In the genomic region with DNA sequence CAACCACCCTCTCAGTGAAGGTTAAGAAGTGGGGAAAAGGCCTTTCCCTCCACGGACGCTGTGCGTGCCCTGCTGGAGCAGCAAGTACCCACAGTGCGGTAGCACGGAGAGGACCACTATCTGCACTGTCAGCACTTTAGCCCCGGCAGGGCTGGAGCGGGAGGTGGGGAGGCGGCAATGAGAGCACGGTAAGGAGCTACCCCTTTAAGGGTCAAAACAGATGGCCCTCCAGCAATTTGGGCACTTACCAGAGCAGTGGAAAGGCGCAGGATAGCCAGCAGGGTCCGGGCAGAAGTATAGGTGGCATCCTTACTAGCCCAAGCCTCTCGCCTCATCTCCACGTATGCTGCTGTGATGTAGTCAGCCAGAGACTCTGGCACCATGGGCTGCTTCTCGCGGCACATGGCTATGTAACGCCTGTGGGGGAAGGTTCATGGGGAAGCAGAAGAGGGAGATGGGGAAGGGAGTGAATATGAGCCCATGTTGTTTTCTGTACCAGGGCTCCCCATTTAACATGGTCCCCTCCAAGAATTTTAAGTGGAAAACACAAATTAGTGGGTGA, we compare ENCODE assay signal across 1 cellular context.
TF ChIP-seq lines count a peak whose summit lies in the region.

No MANE protein-coding gene starts in this region.

TF ChIP-seq in SK-N-SH, 30 proteins besides CTCF, POLR2A, EP300 and RAD21 (continued from another document):
- TF ChIP-seq FOSL2 (IDR thresholded peaks at IDR 0.05; ENCODE audit: borderline replicate concordance, low read depth) = no peak
- TF ChIP-seq TCF12 (IDR thresholded peaks at IDR 0.05) = no peak
- no peak for TF ChIP-seq RCOR1 (IDR thresholded peaks at IDR 0.05; ENCODE audit: low read length)
- TF ChIP-seq TAF1 (IDR thresholded peaks at IDR 0.05; ENCODE audit: borderline replicate concordance, low read depth, low read length) = no peak
- TF ChIP-seq EZH2phosphoT487 (IDR thresholded peaks at IDR 0.05; ENCODE audit: borderline replicate concordance, low read depth) = no peak
- no peak for TF ChIP-seq FOXM1 (IDR thresholded peaks at IDR 0.05; ENCODE audit: low read depth)
- TF ChIP-seq MXI1 (IDR thresholded peaks at IDR 0.05; ENCODE audit: low read depth, low read length) = no peak
- no peak for TF ChIP-seq GABPA (IDR thresholded peaks at IDR 0.05; ENCODE audit: low read depth)
- TF ChIP-seq SMC3 (IDR thresholded peaks at IDR 0.05; ENCODE audit: low read depth, low read length) = no peak
- TF ChIP-seq POLR2AphosphoS5 (IDR thresholded peaks at IDR 0.05; ENCODE audit: low read depth, low read length) = peak; percentile 45; the same call in 1 of the 2 replicates
- TF ChIP-seq, protein P1, sequence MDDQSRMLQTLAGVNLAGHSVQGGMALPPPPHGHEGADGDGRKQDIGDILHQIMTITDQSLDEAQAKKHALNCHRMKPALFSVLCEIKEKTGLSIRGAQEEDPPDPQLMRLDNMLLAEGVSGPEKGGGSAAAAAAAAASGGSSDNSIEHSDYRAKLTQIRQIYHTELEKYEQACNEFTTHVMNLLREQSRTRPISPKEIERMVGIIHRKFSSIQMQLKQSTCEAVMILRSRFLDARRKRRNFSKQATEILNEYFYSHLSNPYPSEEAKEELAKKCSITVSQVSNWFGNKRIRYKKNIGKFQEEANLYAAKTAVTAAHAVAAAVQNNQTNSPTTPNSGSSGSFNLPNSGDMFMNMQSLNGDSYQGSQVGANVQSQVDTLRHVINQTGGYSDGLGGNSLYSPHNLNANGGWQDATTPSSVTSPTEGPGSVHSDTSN (IDR thresholded peaks at IDR 0.05) = no peak
- no peak for TF ChIP-seq NFIC (IDR thresholded peaks at IDR 0.05; ENCODE audit: borderline replicate concordance)
- TF ChIP-seq RFX5 (IDR thresholded peaks at IDR 0.05; ENCODE audit: low read length) = no peak
- TF ChIP-seq, protein P2, sequence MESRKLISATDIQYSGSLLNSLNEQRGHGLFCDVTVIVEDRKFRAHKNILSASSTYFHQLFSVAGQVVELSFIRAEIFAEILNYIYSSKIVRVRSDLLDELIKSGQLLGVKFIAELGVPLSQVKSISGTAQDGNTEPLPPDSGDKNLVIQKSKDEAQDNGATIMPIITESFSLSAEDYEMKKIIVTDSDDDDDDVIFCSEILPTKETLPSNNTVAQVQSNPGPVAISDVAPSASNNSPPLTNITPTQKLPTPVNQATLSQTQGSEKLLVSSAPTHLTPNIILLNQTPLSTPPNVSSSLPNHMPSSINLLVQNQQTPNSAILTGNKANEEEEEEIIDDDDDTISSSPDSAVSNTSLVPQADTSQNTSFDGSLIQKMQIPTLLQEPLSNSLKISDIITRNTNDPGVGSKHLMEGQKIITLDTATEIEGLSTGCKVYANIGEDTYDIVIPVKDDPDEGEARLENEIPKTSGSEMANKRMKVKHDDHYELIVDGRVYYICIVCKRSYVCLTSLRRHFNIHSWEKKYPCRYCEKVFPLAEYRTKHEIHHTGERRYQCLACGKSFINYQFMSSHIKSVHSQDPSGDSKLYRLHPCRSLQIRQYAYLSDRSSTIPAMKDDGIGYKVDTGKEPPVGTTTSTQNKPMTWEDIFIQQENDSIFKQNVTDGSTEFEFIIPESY (IDR thresholded peaks at IDR 0.05; ENCODE audit: borderline replicate concordance, low read depth) = peak; percentile 1; the same call in 1 of the 2 replicates
- no peak for TF ChIP-seq TEAD4 (IDR thresholded peaks at IDR 0.05; ENCODE audit: borderline replicate concordance, insufficient read depth)
- TF ChIP-seq SIN3A (IDR thresholded peaks at IDR 0.05; ENCODE audit: borderline replicate concordance, low read depth, low read length) = 0 out of 2 replicates have a peak, but pooled peaks have one; percentile 7
- no peak for TF ChIP-seq YY1 (IDR thresholded peaks at IDR 0.05; ENCODE audit: low read depth)
- TF ChIP-seq, protein P3, sequence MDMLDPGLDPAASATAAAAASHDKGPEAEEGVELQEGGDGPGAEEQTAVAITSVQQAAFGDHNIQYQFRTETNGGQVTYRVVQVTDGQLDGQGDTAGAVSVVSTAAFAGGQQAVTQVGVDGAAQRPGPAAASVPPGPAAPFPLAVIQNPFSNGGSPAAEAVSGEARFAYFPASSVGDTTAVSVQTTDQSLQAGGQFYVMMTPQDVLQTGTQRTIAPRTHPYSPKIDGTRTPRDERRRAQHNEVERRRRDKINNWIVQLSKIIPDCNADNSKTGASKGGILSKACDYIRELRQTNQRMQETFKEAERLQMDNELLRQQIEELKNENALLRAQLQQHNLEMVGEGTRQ (IDR thresholded peaks at IDR 0.05; ENCODE audit: borderline replicate concordance, low read depth, low read length) = no peak
- no peak for TF ChIP-seq JUND (IDR thresholded peaks at IDR 0.05)
- no peak for TF ChIP-seq CHD2 (IDR thresholded peaks at IDR 0.05; ENCODE audit: low read length, partially characterized antibody)
- TF ChIP-seq GATA2 (CRISPR knock-in tag; IDR thresholded peaks at IDR 0.05) = no peak
- TF ChIP-seq ELF1 (IDR thresholded peaks at IDR 0.05) = no peak
TF ChIP-seq in SK-N-SH: peak in this region for 4.
